Comparison of ENCODE assay signal across 10 cellular contexts in the genomic region with DNA sequence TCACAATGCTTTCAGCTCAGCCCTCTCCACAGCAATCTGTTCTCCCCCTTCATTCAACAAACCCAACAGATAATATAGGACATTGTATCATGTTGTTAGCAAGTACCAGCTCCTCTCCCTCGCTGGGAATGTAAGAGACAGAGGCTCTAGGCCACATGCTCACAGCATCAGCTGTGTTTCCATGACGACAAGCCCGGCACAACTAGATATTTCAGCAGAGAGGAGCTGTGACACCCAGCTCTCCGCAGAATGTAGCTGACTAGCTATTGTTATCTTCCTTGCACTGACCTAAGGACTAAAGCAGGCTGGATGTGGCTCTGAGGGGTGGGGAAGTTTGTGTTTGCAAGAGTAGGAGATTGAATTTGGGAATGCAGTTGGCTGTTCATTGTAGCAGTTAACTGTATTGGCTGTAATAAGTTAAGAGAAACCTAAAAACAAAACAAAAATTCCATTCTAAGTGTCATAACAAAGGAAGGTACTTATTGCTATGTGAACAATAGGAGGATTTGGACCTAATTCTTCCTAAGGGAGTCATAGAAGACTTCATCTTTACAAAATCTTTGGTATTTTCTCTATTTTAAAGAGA. TPM values are rescaled to one million over a fixed set of nuclear protein-coding genes. Genes with fewer than 3 reads are reported as not detected.
A peak's percentile ranks its signal among the peaks of the same experiment; 100 is the strongest.
DNase-seq lines count a peak whose midpoint lies in the region; ATAC-seq, FAIRE-seq and TF ChIP-seq lines count a peak whose summit lies in the region.
"Had no signal": no experiment of that assay in that cellular context is flagged by ENCODE, and none has a peak within 500 bp of the region (broad histone marks: within the 10 kb centered on the region; RNA-seq: fewer than 3 reads in every experiment).

No MANE protein-coding gene starts in this region.

- H3K27me3 ChIP-seq in foreskin keratinocyte (no peaks in the 10 kb centered on the region), neuronal stem cell (ENCODE audit: control insufficient read depth in 3 of 3, insufficient read depth in 3 of 3, low read depth in 1 of 3, low read length in 3 of 3) (peaks cover 0 to 55% (median 0%) of the 10 kb centered on the region in 3 experiments)

- no peak overlapping the region for H3K14ac ChIP-seq in neuronal stem cell (ENCODE audit: low read length)

- no peak overlapping the region for H2BK120ac ChIP-seq in neuronal stem cell (ENCODE audit: low read depth, low read length)

- no peak overlapping the region for H2BK12ac ChIP-seq in neuronal stem cell (ENCODE audit: low read length)

- ATAC-seq in foreskin keratinocyte (peak; percentile 61), GM21360 (IDR thresholded peaks at IDR 0.05; ENCODE audit: unreplicated experiment) (no peak), HG02970 (IDR thresholded peaks at IDR 0.05; ENCODE audit: low FRiP score, unreplicated experiment) (no peak)

- no peak overlapping the region for H3K27ac Mint-ChIP-seq in activated naive CD8-positive, alpha-beta T cell treated with anti-CD3 and anti-CD28 coated beads for 36 hours

- no peaks in the 10 kb centered on the region for H3K9me3 Mint-ChIP-seq in activated naive CD8-positive, alpha-beta T cell treated with anti-CD3 and anti-CD28 coated beads for 36 hours

- H3K27ac ChIP-seq in foreskin keratinocyte: no peak overlapping the region
- no peak overlapping the region for H3K27ac ChIP-seq in neuronal stem cell (replicated peaks; ENCODE audit: low read length)

- no peak for FAIRE-seq in RCC 7860 (lab: Jason Lieb, UNC)

- H3K18ac ChIP-seq in neuronal stem cell (ENCODE audit: low read length): no peak overlapping the region

- H3K36me3 Mint-ChIP-seq in activated naive CD8-positive, alpha-beta T cell treated with anti-CD3 and anti-CD28 coated beads for 36 hours: no peaks in the 10 kb centered on the region

- H3K4me1 Mint-ChIP-seq in activated naive CD8-positive, alpha-beta T cell treated with anti-CD3 and anti-CD28 coated beads for 36 hours: no peaks in the 10 kb centered on the region

- no peak overlapping the region for H3K23ac ChIP-seq in neuronal stem cell (ENCODE audit: low read depth, low read length, poor library complexity)

- no peak overlapping the region for H3K4me3 ChIP-seq in neuronal stem cell (ENCODE audit: low read length in 2 of 2)

- no peak overlapping the region for H3K4me2 ChIP-seq in neuronal stem cell (ENCODE audit: insufficient read depth, low read length, poor library complexity, severe bottlenecking)

- no CpG with 5 or more reads among the region's 4 CpGs for WGBS in neuronal stem cell (ENCODE audit: extremely low coverage in 2 of 2, insufficient read length in 2 of 2, insufficient replicate concordance in 1 of 2), 2 donors

- H3K9me3 ChIP-seq in neuronal stem cell (replicated peaks in 1 of 2; ENCODE audit: control insufficient read depth in 2 of 2, insufficient read depth in 1 of 2, low read depth in 1 of 2, low read length in 2 of 2): no peaks in the 10 kb centered on the region

- H3K27me3 Mint-ChIP-seq in activated naive CD8-positive, alpha-beta T cell treated with anti-CD3 and anti-CD28 coated beads for 36 hours: no peaks in the 10 kb centered on the region

- in situ Hi-C loops in G401 (cut with HindIII; ENCODE audit: low sequenced_read_pairs): no loop called here

- H4K8ac ChIP-seq in neuronal stem cell (ENCODE audit: low read depth, low read length): no peak overlapping the region

- no peak overlapping the region for H2AK5ac ChIP-seq in neuronal stem cell (ENCODE audit: low read depth, low read length)

- H2BK15ac ChIP-seq in neuronal stem cell (ENCODE audit: low read length): no peak overlapping the region

- no peaks in the 10 kb centered on the region for H3K36me3 ChIP-seq in neuronal stem cell (replicated peaks in 1 of 2; ENCODE audit: control insufficient read depth in 2 of 2, insufficient read depth in 2 of 2, low read length in 2 of 2)

- peak; percentile 91 for DNase-seq in G401 (ENCODE audit: low spot score)
- peak; percentile 30 for DNase-seq in SK-N-DZ (ENCODE audit: low spot score)
- no peak for DNase-seq in foreskin keratinocyte
- DNase-seq in neuronal stem cell (ENCODE audit: low spot score): peak; percentile 70
- no peak for DNase-seq in activated naive CD8-positive, alpha-beta T cell treated with anti-CD3 and anti-CD28 coated beads for 36 hours
- no peak for DNase-seq in RCC 7860 (ENCODE audit: low spot score)
- DNase-seq: activated naive CD4-positive, alpha-beta T cell treated with anti-CD3 and anti-CD28 coated beads, Interleukin-2, amount 50 U/mL, for 16 hours; T-helper 9 cell had no signal

- H2BK5ac ChIP-seq in neuronal stem cell (ENCODE audit: low read length): no peak overlapping the region

- no peak overlapping the region for H2AFZ ChIP-seq in neuronal stem cell (ENCODE audit: low read length)

- H3K4ac ChIP-seq in neuronal stem cell (ENCODE audit: low read length): no peak overlapping the region

- H3K4me1 ChIP-seq in foreskin keratinocyte (peaks cover 2% of the 10 kb centered on the region), neuronal stem cell (ENCODE audit: control insufficient read depth in 2 of 2, insufficient read depth in 1 of 2, low read depth in 1 of 2, low read length in 2 of 2) (peaks cover 6 to 8% of the 10 kb centered on the region in 2 donors)

- no peak overlapping the region for H4K91ac ChIP-seq in neuronal stem cell (ENCODE audit: low read depth, low read length, poor library complexity)

- no peak overlapping the region for H3K4me3 Mint-ChIP-seq in activated naive CD8-positive, alpha-beta T cell treated with anti-CD3 and anti-CD28 coated beads for 36 hours

- H3K9ac ChIP-seq in neuronal stem cell (ENCODE audit: low read depth, low read length, poor library complexity): no peak overlapping the region

- no peaks in the 10 kb centered on the region for H3K79me1 ChIP-seq in neuronal stem cell (ENCODE audit: low read depth, low read length)

- no peak for TF ChIP-seq CTCF in foreskin keratinocyte (conservative IDR thresholded peaks at IDR 0.05)

RNA-seq across cellular contexts. Expression of a gene that starts 28.0 kb away (rescaled TPM):
- 62.8 and 78.0 TPM in 2 replicates for total RNA-seq in G401 (2014; rRNA removed; shearing (Covaris generic))
- 36.1 and 39.2 TPM in 2 replicates for polyA plus RNA-seq in SK-N-DZ (2014; cell fraction: cytosol; rRNA removed)
- polyA plus RNA-seq in SK-N-DZ (2014; cell fraction: nucleus; rRNA removed): 23.9 and 24.6 TPM in 2 replicates
- 106 and 111 TPM in 2 replicates for total RNA-seq in foreskin keratinocyte
- 80.7 and 89.3 TPM in 2 replicates for polyA plus RNA-seq in foreskin keratinocyte
- polyA plus RNA-seq in neuronal stem cell (2013, experiment 1 of 2): 53.5 TPM
- 52.9 TPM for polyA plus RNA-seq in neuronal stem cell (2013, experiment 2 of 2)
- total RNA-seq in activated naive CD8-positive, alpha-beta T cell treated with anti-CD3 and anti-CD28 coated beads for 36 hours: 10 to 100 TPM; 70.7 to 72.7 TPM

Comparison
In these comparisons a context has a peak if more than half of its experiments do, and no peak if none do; other contexts are left out.
1. DNase-seq: peak in G401 (single experiment), SK-N-DZ (single experiment) and neuronal stem cell (single experiment); none in foreskin keratinocyte (0 of 2), activated naive CD8-positive, alpha-beta T cell treated with anti-CD3 and anti-CD28 coated beads for 36 hours (single experiment) and RCC 7860 (single experiment).